17 cellular contexts compared by ENCODE assay signal in genomic region chr21:43913928-43914327, GRCh38. TPM values are rescaled to one million over a fixed set of nuclear protein-coding genes. Genes with fewer than 3 reads are reported as not detected.
A peak's percentile ranks its signal among the peaks of the same experiment; 100 is the strongest.
DNase-seq lines count a peak whose midpoint lies in the region; FAIRE-seq and TF ChIP-seq lines count a peak whose summit lies in the region.
"Had no signal": no experiment of that assay in that cellular context is flagged by ENCODE, and none has a peak within 500 bp of the region (broad histone marks: within the 10 kb centered on the region; RNA-seq: fewer than 3 reads in every experiment).

No MANE protein-coding gene starts in this region.

- H3K4me1 ChIP-seq in A673 (ENCODE audit: insufficient read depth, low read length, poor library complexity, severe bottlenecking) (peaks cover 4% of the 10 kb centered on the region), Loucy (ENCODE audit: insufficient read depth, low read length, poor library complexity, severe bottlenecking) (peaks cover 32% of the 10 kb centered on the region), kidney (ENCODE audit: control insufficient read depth in 1 of 2, insufficient read depth in 1 of 2, low read depth in 1 of 2, low read length in 2 of 2) (peaks cover 22 to 32% of the 10 kb centered on the region in 2 donors)

- H3K27ac ChIP-seq in A673 (ENCODE audit: low read depth, low read length, poor library complexity, severe bottlenecking), result no peak overlapping the region
- H3K27ac ChIP-seq in brain microvascular endothelial cell, result no peak overlapping the region
- no peak overlapping the region for H3K27ac ChIP-seq in kidney (ENCODE audit: low read depth in 2 of 2, low read length in 2 of 2)
- H3K27ac ChIP-seq: ovary, tibial nerve had no signal

- H4K20me1 ChIP-seq in Loucy (ENCODE audit: insufficient read depth, low read length, poor library complexity, severe bottlenecking), result peaks cover 8% of the 10 kb centered on the region

- H3K9ac ChIP-seq in Loucy (ENCODE audit: low read depth, low read length, poor library complexity, severe bottlenecking) (no peak overlapping the region), kidney (ENCODE audit: low read length in 2 of 2) (no peak overlapping the region)

- in situ Hi-C loops in brain microvascular endothelial cell (cut with HindIII; ENCODE audit: low pct_ligation_motif_present, low sequenced_read_pairs), result no loop called here
- in situ Hi-C loops in GM13976 (cut with MboI; ENCODE audit: low sequenced_read_pairs, unreplicated experiment), result no loop called here

- peak overlapping the region; percentile 32 for H3K4me2 ChIP-seq in Loucy (ENCODE audit: low read depth, low read length, poor library complexity, severe bottlenecking)

- POLR2A ChIA-PET in A673 (lab: Charles Lee; ENCODE audit: low non-redundant PET), result no interaction called here

- peaks cover 6% of the 10 kb centered on the region; the same call in 1 of the 2 replicates for H3F3A ChIP-seq in Loucy (ENCODE audit: low read depth)

- H3K4me3 ChIP-seq in A673 (ENCODE audit: low read depth, low read length, poor library complexity, severe bottlenecking) (no peak overlapping the region), Loucy (ENCODE audit: low read length, poor library complexity, severe bottlenecking) (peak overlapping the region; percentile 8), brain microvascular endothelial cell (ENCODE audit: low read depth, low read length) (no peak overlapping the region), kidney (ENCODE audit: low read length in 2 of 2) (no peak overlapping the region), lower leg skin (ENCODE audit: low read depth, poor library complexity, severe bottlenecking) (no peak overlapping the region)
- H3K4me3 ChIP-seq: ovary, tibial nerve had no signal

- no peak overlapping the region for H2AFZ ChIP-seq in Loucy (ENCODE audit: low read length)

- H3K79me2 ChIP-seq in Loucy (ENCODE audit: insufficient read depth, low read length), result peaks cover 56% of the 10 kb centered on the region

- no peak for TF ChIP-seq CTCF in A673 (conservative IDR thresholded peaks at IDR 0.05; ENCODE audit: low read depth, low read length)
- no peak for TF ChIP-seq CTCF in Loucy (conservative IDR thresholded peaks at IDR 0.05; ENCODE audit: low read length)
- TF ChIP-seq CTCF in brain microvascular endothelial cell (IDR thresholded peaks at IDR 0.05; ENCODE audit: low read depth, low read length, missing control alignments), result no peak
- TF ChIP-seq CTCF in kidney (IDR thresholded peaks at IDR 0.05; ENCODE audit: borderline replicate concordance, extremely low read depth, insufficient read depth), result no peak
- no peak for TF ChIP-seq CTCF in lower leg skin (IDR thresholded peaks at IDR 0.05)
- TF ChIP-seq CTCF in GM13976 (IDR thresholded peaks at IDR 0.05; ENCODE audit: borderline replicate concordance, control extremely low read depth, extremely low read depth, insufficient read depth, missing control alignments), result no peak

- H3K9me3 ChIP-seq in A673 (ENCODE audit: low read depth, low read length, poor library complexity, severe bottlenecking), result peaks cover 3% of the 10 kb centered on the region
- H3K9me3 ChIP-seq in Loucy (ENCODE audit: insufficient read depth, low read depth, low read length), result no peaks in the 10 kb centered on the region
- no peaks in the 10 kb centered on the region for H3K9me3 ChIP-seq in kidney (ENCODE audit: control insufficient read depth in 1 of 2, low read length in 2 of 2)
- H3K9me3 ChIP-seq: ovary had no signal

- H3K27me3 ChIP-seq in A673 (replicated peaks; ENCODE audit: insufficient read depth, low read depth, low read length, poor library complexity), result no peaks in the 10 kb centered on the region
- H3K27me3 ChIP-seq in Loucy (ENCODE audit: insufficient read depth, low read length, poor library complexity, severe bottlenecking), result no peaks in the 10 kb centered on the region
- no peaks in the 10 kb centered on the region for H3K27me3 ChIP-seq in brain microvascular endothelial cell (replicated peaks)
- H3K27me3 ChIP-seq: ovary, tibial nerve had no signal

- WGBS in lower leg skin, 2 donors, result 65 to 70% methylated on average over 6 of the region's 6 CpGs

- H3K36me3 ChIP-seq in A673 (ENCODE audit: insufficient read depth, low read length, poor library complexity, severe bottlenecking) (no peaks in the 10 kb centered on the region), Loucy (ENCODE audit: insufficient read depth, low read length) (no peaks in the 10 kb centered on the region), brain microvascular endothelial cell (replicated peaks) (no peaks in the 10 kb centered on the region), kidney (ENCODE audit: control insufficient read depth in 1 of 2, insufficient read depth in 2 of 2, low read length in 2 of 2) (no peaks in the 10 kb centered on the region)
- H3K36me3 ChIP-seq: ovary had no signal

- no peaks in the 10 kb centered on the region for H3K9me2 ChIP-seq in Loucy (replicated peaks; ENCODE audit: low read depth, low read length)

- no TSS peak for BruUV-seq in A673 (replicated peaks; lab: Mats Ljungman, UMichigan)

- TF ChIP-seq POLR2A in lower leg skin (IDR thresholded peaks at IDR 0.05), result no peak
- TF ChIP-seq POLR2A in GM12891 (IDR thresholded peaks at IDR 0.05; ENCODE audit: low read depth, low read length), result no peak

- CTCF ChIA-PET in A673 (lab: Charles Lee), result no interaction called here

- FAIRE-seq in kidney (lab: Jason Lieb, UNC) (no peak), GM12891 (lab: Jason Lieb, UNC) (no peak), RCC 7860 (lab: Jason Lieb, UNC) (no peak)

- intact Hi-C loops in A673 (cut with micrococcal nuclease; ENCODE audit: unreplicated experiment), result no loop called here
- intact Hi-C loops in kidney (cut with DNase I), result no loop called here
- intact Hi-C loops in lower leg skin (cut with DNase I; ENCODE audit: low total_unique reads), result no loop called here

- peak; percentile 54 for DNase-seq in A673 (ENCODE audit: low spot score)
- DNase-seq in brain microvascular endothelial cell, result peak; percentile 70
- DNase-seq in kidney, result peak; percentile 78
- DNase-seq in lower leg skin (ENCODE audit: low spot score in 2 of 2), result no peak
- no peak for DNase-seq in GM12891 (ENCODE audit: insufficient read length, low spot score)
- no peak for DNase-seq in GM13976 (ENCODE audit: low spot score)
- no peak for DNase-seq in RCC 7860 (ENCODE audit: low spot score)
- DNase-seq: activated CD4-positive, alpha-beta T cell treated with anti-CD3 and anti-CD28 coated beads, Interleukin-2, amount 50 U/mL, for 1 hour; activated gamma-delta T cell treated with Interleukin-2 at 50 U/mL for 16 hours; DMS153; mammary epithelial cell; NCI-H1694 treated with DMSO at 0.1 percent for 48 hours; NCI-H526; RPMI8226 had no signal

TF ChIP-seq in GM12891, 5 proteins besides CTCF, POLR2A, EP300 and RAD21:
- TF ChIP-seq PAX5 (IDR thresholded peaks at IDR 0.05; ENCODE audit: insufficient read depth, low read length, severe bottlenecking), result no peak
- TF ChIP-seq POLR2AphosphoS5 (IDR thresholded peaks at IDR 0.05; ENCODE audit: low read depth, low read length), result no peak
- TF ChIP-seq SPI1 (IDR thresholded peaks at IDR 0.05; ENCODE audit: low read depth, low read length), result no peak
- no peak for TF ChIP-seq POU2F2 (IDR thresholded peaks at IDR 0.05; ENCODE audit: low read depth, low read length)
- no peak for TF ChIP-seq TAF1 (IDR thresholded peaks at IDR 0.05; ENCODE audit: low read depth, low read length)

RNA-seq across cellular contexts. Expression of gene AGPAT3, which starts 48.9 kb away (rescaled TPM):
- total RNA-seq in A673 (2021), result 68.7 and 69.6 TPM in 2 replicates
- 86.2 TPM for total RNA-seq in kidney
- 40.3 TPM for polyA plus RNA-seq in kidney (ENCODE audit: insufficient read depth, low read depth, low replicate concordance)
- 10 to 100 TPM; 32.1 to 58.8 (median 48.7) TPM for total RNA-seq in lower leg skin
- polyA plus RNA-seq in GM12891 (2012; ENCODE audit: low read depth, missing spikeins), result 36.9 TPM

Comparison
In these comparisons a context has a peak if more than half of its experiments do, and no peak if none do; other contexts are left out.
1. DNase-seq: peak in A673 (single experiment), brain microvascular endothelial cell (single experiment) and kidney (single experiment); none in lower leg skin (0 of 2), GM12891 (single experiment), GM13976 (single experiment) and RCC 7860 (single experiment).